In genomic region chr18:30967701-30968100, GRCh38 we compare ENCODE assay signal across 16 cellular contexts.
A peak's percentile ranks its signal among the peaks of the same experiment; 100 is the strongest.
DNase-seq lines count a peak whose midpoint lies in the region; ATAC-seq and TF ChIP-seq lines count a peak whose summit lies in the region.
"Had no signal": no experiment of that assay in that cellular context is flagged by ENCODE, and none has a peak within 500 bp of the region (broad histone marks: within the 10 kb centered on the region; RNA-seq: fewer than 3 reads in every experiment).

No MANE protein-coding gene starts in this region.

- no peaks in the 10 kb centered on the region for H3K36me3 ChIP-seq in GM23338 (ENCODE audit: insufficient read depth)
- H3K36me3 ChIP-seq in RWPE2 (ENCODE audit: low read depth), result no peaks in the 10 kb centered on the region

- H3K4me1 ChIP-seq in GM23338 (ENCODE audit: insufficient read depth), result no peaks in the 10 kb centered on the region
- H3K4me1 ChIP-seq in RWPE2 (ENCODE audit: insufficient read depth, poor library complexity, severe bottlenecking), result no peaks in the 10 kb centered on the region

- no peaks in the 10 kb centered on the region for H3K36me3 Mint-ChIP-seq in GM23338 (ENCODE audit: low read depth)
- H3K36me3 Mint-ChIP-seq in T-helper 2 cell treated with Interferon-gamma antibody and Interleukin-4, amounts not matched to agents 5 μg/mL and 100 μg/mL, for 36 hours (ENCODE audit: low read depth), result no peaks in the 10 kb centered on the region

- peak; percentile 35 for DNase-seq in GM23338 (ENCODE audit: low spot score)
- no peak for DNase-seq in RWPE2 (ENCODE audit: low spot score)
- DNase-seq in epithelial cell of esophagus (ENCODE audit: low read depth), result peak; percentile 68
- DNase-seq in kidney tubule cell (ENCODE audit: low spot score), result peak; percentile 57
- DNase-seq in T-helper 2 cell treated with Interferon-gamma antibody and Interleukin-4, amounts not matched to agents 5 μg/mL and 100 μg/mL, for 36 hours (ENCODE audit: low spot score), result no peak
- DNase-seq in NCI-H446 (lab: John Stamatoyannopoulos, UW), result no peak
- no peak for DNase-seq in NCI-H2107 (lab: John Stamatoyannopoulos, UW)
- DNase-seq: C1 segment of cervical spinal cord; Calu3; CD4-positive, alpha-beta T cell; DMS 273 treated with DMSO at 0.1 percent for 48 hours; DMS79 treated with DMSO at 0.1 percent for 48 hours; EL; HCEC 1CT; HFFc6 had no signal

- peaks cover under 1% of the 10 kb centered on the region for H3K27me3 Mint-ChIP-seq in GM23338 (ENCODE audit: insufficient read depth, low read depth, poor library complexity)
- H3K27me3 Mint-ChIP-seq in T-helper 2 cell treated with Interferon-gamma antibody and Interleukin-4, amounts not matched to agents 5 μg/mL and 100 μg/mL, for 36 hours (ENCODE audit: low read depth), result no peaks in the 10 kb centered on the region
- H3K27me3 Mint-ChIP-seq: B cell; CD4-positive, alpha-beta T cell had no signal

- no peak overlapping the region for H3K4me3 Mint-ChIP-seq in GM23338
- H3K4me3 Mint-ChIP-seq in T-helper 2 cell treated with Interferon-gamma antibody and Interleukin-4, amounts not matched to agents 5 μg/mL and 100 μg/mL, for 36 hours, result no peak overlapping the region
- H3K4me3 Mint-ChIP-seq: B cell; CD4-positive, alpha-beta T cell; HFFc6 had no signal

- no peak overlapping the region for H3K4me2 ChIP-seq in GM23338

- H3K4me3 ChIP-seq in GM23338 (no peak overlapping the region), RWPE2 (ENCODE audit: severe bottlenecking) (no peak overlapping the region), epithelial cell of esophagus (ENCODE audit: low read length) (no peak overlapping the region)

- no peaks in the 10 kb centered on the region for H4K20me1 ChIP-seq in GM23338 (replicated peaks; ENCODE audit: insufficient read depth)

- no peaks in the 10 kb centered on the region for H3F3A ChIP-seq in GM23338 (replicated peaks; ENCODE audit: low read depth)

- no peaks in the 10 kb centered on the region for H3K79me2 ChIP-seq in GM23338 (replicated peaks; ENCODE audit: insufficient read depth)

- no peak; the same call in 2 of the 3 replicates for ATAC-seq in GM23338
- 0 out of 3 replicates have a peak, but pooled peaks have one; percentile 56 for ATAC-seq in RWPE2 (ENCODE audit: low read depth)

- TF ChIP-seq CTCF in GM23338 (conservative IDR thresholded peaks at IDR 0.05; ENCODE audit: low read depth in 2 of 2) (no peak), RWPE2 (IDR thresholded peaks at IDR 0.05; ENCODE audit: poor library complexity, severe bottlenecking) (no peak), epithelial cell of esophagus (IDR thresholded peaks at IDR 0.05; ENCODE audit: insufficient read depth, low read depth, low read length, missing control alignments) (no peak)

- H3K27ac Mint-ChIP-seq in GM23338, result no peak overlapping the region
- no peak overlapping the region for H3K27ac Mint-ChIP-seq in T-helper 2 cell treated with Interferon-gamma antibody and Interleukin-4, amounts not matched to agents 5 μg/mL and 100 μg/mL, for 36 hours
- H3K27ac Mint-ChIP-seq: B cell; CD4-positive, alpha-beta T cell; HFFc6 had no signal

- no peaks in the 10 kb centered on the region for H3K9me3 Mint-ChIP-seq in GM23338
- H3K9me3 Mint-ChIP-seq in T-helper 2 cell treated with Interferon-gamma antibody and Interleukin-4, amounts not matched to agents 5 μg/mL and 100 μg/mL, for 36 hours, result no peaks in the 10 kb centered on the region
- H3K9me3 Mint-ChIP-seq: CD4-positive, alpha-beta T cell; HFFc6 had no signal

- H3K27ac ChIP-seq in GM23338 (ENCODE audit: low read depth) (no peak overlapping the region), RWPE2 (ENCODE audit: poor library complexity, severe bottlenecking) (no peak overlapping the region)

- no peaks in the 10 kb centered on the region for H3K9me3 ChIP-seq in RWPE2 (ENCODE audit: severe bottlenecking)

- no peaks in the 10 kb centered on the region; the same call in 2 of the 3 replicates for H3K4me1 Mint-ChIP-seq in GM23338
- H3K4me1 Mint-ChIP-seq in T-helper 2 cell treated with Interferon-gamma antibody and Interleukin-4, amounts not matched to agents 5 μg/mL and 100 μg/mL, for 36 hours (ENCODE audit: low read depth), result no peaks in the 10 kb centered on the region
- H3K4me1 Mint-ChIP-seq: B cell had no signal

- no peaks in the 10 kb centered on the region; the same call in 1 of the 2 replicates for H3K9me2 ChIP-seq in GM23338 (ENCODE audit: insufficient read depth)

- no peak overlapping the region for H2AFZ ChIP-seq in GM23338

- no peaks in the 10 kb centered on the region for H3K27me3 ChIP-seq in GM23338 (ENCODE audit: insufficient read depth)
- no peaks in the 10 kb centered on the region for H3K27me3 ChIP-seq in RWPE2 (ENCODE audit: insufficient read depth, poor library complexity, severe bottlenecking)

TF ChIP-seq in GM23338, 12 proteins besides CTCF, POLR2A, EP300 and RAD21 (continues in another document):
- no peak for TF ChIP-seq ZNF114 (CRISPR knock-in tag; IDR thresholded peaks at IDR 0.05)
- TF ChIP-seq ZNF462 (CRISPR knock-in tag; IDR thresholded peaks at IDR 0.05), result no peak
- TF ChIP-seq JUNB (IDR thresholded peaks at IDR 0.05; ENCODE audit: unreplicated experiment), result no peak
- TF ChIP-seq ETS1 (IDR thresholded peaks at IDR 0.05), result no peak
- TF ChIP-seq NANOG (IDR thresholded peaks at IDR 0.05; ENCODE audit: borderline replicate concordance), result no peak
- no peak for TF ChIP-seq ZNF331 (CRISPR knock-in tag; IDR thresholded peaks at IDR 0.05; ENCODE audit: low read depth)
- TF ChIP-seq POLR2AphosphoS5 (IDR thresholded peaks at IDR 0.05; ENCODE audit: low read depth), result no peak
- no peak for TF ChIP-seq STAT1 (IDR thresholded peaks at IDR 0.05; ENCODE audit: unreplicated experiment)
- TF ChIP-seq CREB1 (CRISPR knock-in tag; IDR thresholded peaks at IDR 0.05; ENCODE audit: low read depth), result no peak

Comparison
In these comparisons a context has a peak if more than half of its experiments do, and no peak if none do; other contexts are left out.
1. DNase-seq: peak in GM23338 (single experiment), epithelial cell of esophagus (single experiment) and kidney tubule cell (single experiment); none in RWPE2 (single experiment), T-helper 2 cell treated with Interferon-gamma antibody and Interleukin-4, amounts not matched to agents 5 μg/mL and 100 μg/mL, for 36 hours (single experiment), NCI-H446 (0 of 2) and NCI-H2107 (single experiment).